In genomic region chr2:42984081-42984480, GRCh38 we compare ENCODE assay signal across 28 cellular contexts.
A peak's percentile ranks its signal among the peaks of the same experiment; 100 is the strongest.
DNase-seq lines count a peak whose midpoint lies in the region; ATAC-seq, FAIRE-seq and TF ChIP-seq lines count a peak whose summit lies in the region.
"Had no signal": no experiment of that assay in that cellular context is flagged by ENCODE, and none has a peak within 500 bp of the region (broad histone marks: within the 10 kb centered on the region; RNA-seq: fewer than 3 reads in every experiment).

No MANE protein-coding gene starts in this region.

- CTCF ChIA-PET in endothelial cell of umbilical vein (lab: Charles Lee): interaction anchor here (1.5 kb wide), 1 partner anchor 31 kb away, joined by 3 read pairs; no protein-coding TSS in a partner anchor

- no peak overlapping the region for H3K4me2 ChIP-seq in endothelial cell of umbilical vein (ENCODE audit: insufficient read depth, low read length)

- H3K4me1 ChIP-seq in endothelial cell of umbilical vein (ENCODE audit: control insufficient read depth, extremely low read depth, insufficient read depth, low read length): peaks cover 5% of the 10 kb centered on the region
- H3K4me1 ChIP-seq in gastrocnemius medialis: no peaks in the 10 kb centered on the region
- H3K4me1 ChIP-seq: lower lobe of right lung, suprapubic skin had no signal

- H3K4me1 Mint-ChIP-seq in activated naive CD8-positive, alpha-beta T cell treated with anti-CD3 and anti-CD28 coated beads, Interleukin-2, amount 10 ng/mL, durations not matched to agents 7 days and 5 days: no peaks in the 10 kb centered on the region
- H3K4me1 Mint-ChIP-seq in activated naive CD8-positive, alpha-beta T cell treated with anti-CD3 and anti-CD28 coated beads, Interleukin-2, amount 50 U/mL, for 24 hours: no peaks in the 10 kb centered on the region

- H3K9me3 Mint-ChIP-seq in activated naive CD8-positive, alpha-beta T cell treated with anti-CD3 and anti-CD28 coated beads, Interleukin-2, amount 10 ng/mL, durations not matched to agents 7 days and 5 days: no peaks in the 10 kb centered on the region
- no peaks in the 10 kb centered on the region for H3K9me3 Mint-ChIP-seq in activated naive CD8-positive, alpha-beta T cell treated with anti-CD3 and anti-CD28 coated beads, Interleukin-2, amount 50 U/mL, for 24 hours
- H3K9me3 Mint-ChIP-seq: activated naive CD4-positive, alpha-beta T cell treated with anti-CD3 and anti-CD28 coated beads, Interleukin-2, amount 50 U/mL, for 72 hours had no signal

- no peaks in the 10 kb centered on the region for H3K79me2 ChIP-seq in endothelial cell of umbilical vein (ENCODE audit: control insufficient read depth, insufficient read depth, low read length)

- H2AFZ ChIP-seq in endothelial cell of umbilical vein (ENCODE audit: low read depth, low read length): no peak overlapping the region

- in situ Hi-C loops in gastrocnemius medialis (cut with MboI; ENCODE audit: low sequenced_read_pairs in 4 of 4): no loop called here

- H3K36me3 Mint-ChIP-seq in activated naive CD8-positive, alpha-beta T cell treated with anti-CD3 and anti-CD28 coated beads, Interleukin-2, amount 10 ng/mL, durations not matched to agents 7 days and 5 days: no peaks in the 10 kb centered on the region
- H3K36me3 Mint-ChIP-seq in activated naive CD8-positive, alpha-beta T cell treated with anti-CD3 and anti-CD28 coated beads, Interleukin-2, amount 50 U/mL, for 24 hours (ENCODE audit: low read depth): no peaks in the 10 kb centered on the region
- H3K36me3 Mint-ChIP-seq: activated naive CD4-positive, alpha-beta T cell treated with anti-CD3 and anti-CD28 coated beads, Interleukin-2, amount 50 U/mL, for 72 hours; CD14-positive monocyte had no signal

- H3K9me3 ChIP-seq in endothelial cell of umbilical vein (replicated peaks; ENCODE audit: control insufficient read depth, insufficient read depth, low read length) (no peaks in the 10 kb centered on the region), gastrocnemius medialis (no peaks in the 10 kb centered on the region)
- H3K9me3 ChIP-seq: lower lobe of right lung, mucosa of descending colon, suprapubic skin had no signal

- POLR2A ChIA-PET in activated naive CD8-positive, alpha-beta T cell treated with anti-CD3 and anti-CD28 coated beads, Interleukin-2, amount 10 ng/mL, durations not matched to agents 7 days and 5 days (lab: Charles Lee): no interaction called here
- POLR2A ChIA-PET in endothelial cell of umbilical vein (lab: Charles Lee): no interaction called here

- H3K4me3 ChIP-seq in endothelial cell of umbilical vein (replicated peaks in 1 of 3; ENCODE audit: insufficient read depth in 1 of 3, low read depth in 1 of 3, low read length in 3 of 3) (no peak overlapping the region), gastrocnemius medialis (no peak overlapping the region)
- H3K4me3 ChIP-seq: coronary artery, lower lobe of right lung, mucosa of descending colon, suprapubic skin had no signal

- TF ChIP-seq CTCF in endothelial cell of umbilical vein (IDR thresholded peaks at IDR 0.05; ENCODE audit: extremely low read depth in 1 of 2, insufficient read depth in 1 of 2, low read depth in 1 of 2, low read length in 2 of 2): no peak
- TF ChIP-seq CTCF in gastrocnemius medialis (IDR thresholded peaks at IDR 0.05 in 4 of 5, conservative IDR thresholded peaks at IDR 0.05 in 1 of 5): no peak

- peak; percentile 1 for DNase-seq in activated naive CD8-positive, alpha-beta T cell treated with anti-CD3 and anti-CD28 coated beads, Interleukin-2, amount 10 ng/mL, durations not matched to agents 7 days and 5 days
- DNase-seq in activated naive CD8-positive, alpha-beta T cell treated with anti-CD3 and anti-CD28 coated beads, Interleukin-2, amount 50 U/mL, for 24 hours: no peak
- peak; percentile 4 for DNase-seq in NCI-H82 treated with DMSO at 0.1 percent for 48 hours (lab: John Stamatoyannopoulos, UW; ENCODE audit: unreplicated experiment)
- peak; percentile 37 for DNase-seq in endothelial cell of umbilical vein (ENCODE audit: low read depth, low spot score)
- no peak for DNase-seq in gastrocnemius medialis
- DNase-seq in HUDEP-2 (lab: John Stamatoyannopoulos, UW; ENCODE audit: unreplicated experiment in 76 of 76): no peak
- no peak for DNase-seq in stimulated activated CD8-positive, alpha-beta memory T cell treated with anti-CD3 and anti-CD28 coated beads, Interleukin-4, amount 100 ng/mL, for 48 hours
- no peak for DNase-seq in activated naive CD4-positive, alpha-beta T cell treated with Interleukin-2 at 50 U/mL for 16 hours
- DNase-seq: activated CD4-positive, alpha-beta T cell treated with anti-CD3 and anti-CD28 coated beads for 4 hours; anterior cingulate cortex; DND-41; effector memory CD4-positive, alpha-beta T cell; HCEC 1CT; kidney; lower lobe of right lung; NCI-H1436 treated with DMSO at 0.1 percent for 48 hours; NCI-H2107; small intestine; stimulated activated naive CD4-positive, alpha-beta T cell treated with Interleukin-2 at 50 U/mL for 16 hours had no signal

- intact Hi-C loops in endothelial cell of umbilical vein (cut with micrococcal nuclease) (no loop called here), gastrocnemius medialis (cut with DNase I; ENCODE audit: low total_unique reads) (no loop called here)

- H3K36me3 ChIP-seq in endothelial cell of umbilical vein (ENCODE audit: control insufficient read depth in 2 of 2, extremely low read depth in 1 of 2, insufficient read depth in 2 of 2, low read length in 2 of 2) (no peaks in the 10 kb centered on the region), gastrocnemius medialis (no peaks in the 10 kb centered on the region)
- H3K36me3 ChIP-seq: lower lobe of right lung, suprapubic skin had no signal

- H4K20me1 ChIP-seq in endothelial cell of umbilical vein (replicated peaks; ENCODE audit: control insufficient read depth, extremely low read depth, insufficient read depth, low read length): no peaks in the 10 kb centered on the region

- no peak overlapping the region for H3K27ac ChIP-seq in endothelial cell of umbilical vein (ENCODE audit: insufficient read depth, low read depth, low read length)
- no peak overlapping the region for H3K27ac ChIP-seq in gastrocnemius medialis
- H3K27ac ChIP-seq: coronary artery, lower lobe of right lung, suprapubic skin had no signal

- BruUV-seq in endothelial cell of umbilical vein (replicated peaks; lab: Mats Ljungman, UMichigan): no TSS peak

- dilution Hi-C loops in endothelial cell of umbilical vein (cut with MboI; ENCODE audit: extremely low pct_ligation_motif_present, low sequenced_read_pairs): no loop called here

- H3K27me3 Mint-ChIP-seq in activated naive CD8-positive, alpha-beta T cell treated with anti-CD3 and anti-CD28 coated beads, Interleukin-2, amount 10 ng/mL, durations not matched to agents 7 days and 5 days: peaks cover 8% of the 10 kb centered on the region
- H3K27me3 Mint-ChIP-seq in activated naive CD8-positive, alpha-beta T cell treated with anti-CD3 and anti-CD28 coated beads, Interleukin-2, amount 50 U/mL, for 24 hours: no peaks in the 10 kb centered on the region

- H3K9me1 ChIP-seq in endothelial cell of umbilical vein (replicated peaks; ENCODE audit: control insufficient read depth, extremely low read depth, insufficient read depth, low read length): no peaks in the 10 kb centered on the region

- FAIRE-seq in endothelial cell of umbilical vein (lab: Jason Lieb, UNC): peak; percentile 21
- FAIRE-seq: A204.1, bronchial epithelial cell, D721Med, kidney, small intestine had no signal

- H3K9ac ChIP-seq in endothelial cell of umbilical vein (replicated peaks; ENCODE audit: extremely low read depth, insufficient read depth, low read length): no peak overlapping the region

- ATAC-seq in activated naive CD8-positive, alpha-beta T cell treated with anti-CD3 and anti-CD28 coated beads, Interleukin-2, amount 10 ng/mL, durations not matched to agents 7 days and 5 days (ENCODE audit: low read depth): no peak
- ATAC-seq in activated naive CD8-positive, alpha-beta T cell treated with anti-CD3 and anti-CD28 coated beads, Interleukin-2, amount 50 U/mL, for 24 hours: no peak
- ATAC-seq in gastrocnemius medialis: peak; percentile 33 to 54
- ATAC-seq: activated naive CD4-positive, alpha-beta T cell treated with anti-CD3 and anti-CD28 coated beads, Interleukin-2, amount 50 U/mL, for 72 hours; lower lobe of right lung; mucosa of descending colon had no signal

- H3K27me3 ChIP-seq in endothelial cell of umbilical vein (ENCODE audit: control insufficient read depth in 2 of 2, insufficient read depth in 2 of 2, low read length in 2 of 2): peaks cover 4 to 5% of the 10 kb centered on the region in 2 experiments
- no peaks in the 10 kb centered on the region for H3K27me3 ChIP-seq in gastrocnemius medialis
- H3K27me3 ChIP-seq: suprapubic skin had no signal

- no peak for TF ChIP-seq POLR2A in endothelial cell of umbilical vein (IDR thresholded peaks at IDR 0.05; ENCODE audit: low read depth, low read length)
- TF ChIP-seq POLR2A in gastrocnemius medialis (IDR thresholded peaks at IDR 0.05): no peak

- no peak overlapping the region for H3K4me3 Mint-ChIP-seq in activated naive CD8-positive, alpha-beta T cell treated with anti-CD3 and anti-CD28 coated beads, Interleukin-2, amount 10 ng/mL, durations not matched to agents 7 days and 5 days
- no peak overlapping the region for H3K4me3 Mint-ChIP-seq in activated naive CD8-positive, alpha-beta T cell treated with anti-CD3 and anti-CD28 coated beads, Interleukin-2, amount 50 U/mL, for 24 hours
- H3K4me3 Mint-ChIP-seq: CD14-positive monocyte, nephron had no signal

- H3K27ac Mint-ChIP-seq in activated naive CD8-positive, alpha-beta T cell treated with anti-CD3 and anti-CD28 coated beads, Interleukin-2, amount 10 ng/mL, durations not matched to agents 7 days and 5 days: no peak overlapping the region
- H3K27ac Mint-ChIP-seq in activated naive CD8-positive, alpha-beta T cell treated with anti-CD3 and anti-CD28 coated beads, Interleukin-2, amount 50 U/mL, for 24 hours: no peak overlapping the region
- H3K27ac Mint-ChIP-seq: activated naive CD4-positive, alpha-beta T cell treated with anti-CD3 and anti-CD28 coated beads, Interleukin-2, amount 50 U/mL, for 72 hours; CD14-positive monocyte had no signal

TF ChIP-seq in endothelial cell of umbilical vein, 7 proteins besides CTCF, POLR2A, EP300 and RAD21:
- TF ChIP-seq JUN (IDR thresholded peaks at IDR 0.05; ENCODE audit: borderline replicate concordance, insufficient read depth, insufficient read length, low read depth) (no peak), GATA2 (IDR thresholded peaks at IDR 0.05; ENCODE audit: insufficient read depth, insufficient read length, low read depth, low read length) (peak; percentile 41), EZH2 (IDR thresholded peaks at IDR 0.05; ENCODE audit: borderline replicate concordance, low read depth, low read length, severe bottlenecking) (no peak), MYC (IDR thresholded peaks at IDR 0.05; ENCODE audit: low read depth, low read length) (no peak)

Comparison
In these comparisons a context has a peak if more than half of its experiments do, and no peak if none do; other contexts are left out.
1. DNase-seq: peak in activated naive CD8-positive, alpha-beta T cell treated with anti-CD3 and anti-CD28 coated beads, Interleukin-2, amount 10 ng/mL, durations not matched to agents 7 days and 5 days (single experiment), NCI-H82 treated with DMSO at 0.1 percent for 48 hours (single experiment) and endothelial cell of umbilical vein (single experiment); none in activated naive CD8-positive, alpha-beta T cell treated with anti-CD3 and anti-CD28 coated beads, Interleukin-2, amount 50 U/mL, for 24 hours (single experiment), gastrocnemius medialis (0 of 2), HUDEP-2 (0 of 76), stimulated activated CD8-positive, alpha-beta memory T cell treated with anti-CD3 and anti-CD28 coated beads, Interleukin-4, amount 100 ng/mL, for 48 hours (single experiment) and activated naive CD4-positive, alpha-beta T cell treated with Interleukin-2 at 50 U/mL for 16 hours (single experiment).
2. ATAC-seq: peak in gastrocnemius medialis (2 of 2); none in activated naive CD8-positive, alpha-beta T cell treated with anti-CD3 and anti-CD28 coated beads, Interleukin-2, amount 10 ng/mL, durations not matched to agents 7 days and 5 days (single experiment) and activated naive CD8-positive, alpha-beta T cell treated with anti-CD3 and anti-CD28 coated beads, Interleukin-2, amount 50 U/mL, for 24 hours (single experiment).